15 cellular contexts compared by ENCODE assay signal in genomic region chr18:62413189-62413588, GRCh38.
DNase-seq lines count a peak whose midpoint lies in the region; ATAC-seq and TF ChIP-seq lines count a peak whose summit lies in the region.
"Had no signal": no experiment of that assay in that cellular context is flagged by ENCODE, and none has a peak within 500 bp of the region (broad histone marks: within the 10 kb centered on the region; RNA-seq: fewer than 3 reads in every experiment).

No MANE protein-coding gene starts in this region.

- peak in 3 of 4 donors; percentile 26 to 66 (median 53) for ATAC-seq in heart left ventricle
- peak in 6 of 8 donors; percentile 33 to 74 (median 54) for ATAC-seq in heart right ventricle
- ATAC-seq in upper lobe of right lung, result no peak
- ATAC-seq: CD8-positive, alpha-beta T cell had no signal

- H3K27me3 ChIP-seq in heart left ventricle, result no peaks in the 10 kb centered on the region
- no peaks in the 10 kb centered on the region for H3K27me3 ChIP-seq in heart right ventricle
- H3K27me3 ChIP-seq in upper lobe of right lung, result peaks cover 5% of the 10 kb centered on the region

- TF ChIP-seq CTCF in heart left ventricle (IDR thresholded peaks at IDR 0.05), result no peak
- no peak for TF ChIP-seq CTCF in heart right ventricle (IDR thresholded peaks at IDR 0.05)
- TF ChIP-seq CTCF in upper lobe of right lung (IDR thresholded peaks at IDR 0.05), result no peak

- 27 to 54% (median 33%) methylated on average over 1 of the region's 1 CpG for WGBS in heart left ventricle, 4 donors
- 32 to 43% methylated on average over 1 of the region's 1 CpG for WGBS in heart right ventricle, 2 donors

- DNase-seq in NCI-H2171 treated with DMSO at 0.1 percent for 48 hours (lab: John Stamatoyannopoulos, UW), result peak; percentile 74
- DNase-seq in NCI-H2171 (lab: John Stamatoyannopoulos, UW), result no peak
- no peak for DNase-seq in heart left ventricle
- DNase-seq in cardiac septum (ENCODE audit: low spot score), result no peak
- no peak for DNase-seq in heart right ventricle
- DNase-seq in stimulated activated CD4-positive, alpha-beta T cell treated with anti-CD3 and anti-CD28 coated beads, Interleukin-4, amount 100 ng/mL, for 24 hours, result no peak
- DNase-seq in DMS 273 treated with DMSO at 0.1 percent for 48 hours (lab: John Stamatoyannopoulos, UW), result no peak
- DNase-seq in upper lobe of right lung, result no peak
- DNase-seq: CD8-positive, alpha-beta T cell; COR-L47; DMS53; GF-D8; HCEC 1CT had no signal

- intact Hi-C loops in heart left ventricle (cut with DNase I), result no loop called here
- intact Hi-C loops in cardiac septum (cut with DNase I), result no loop called here
- intact Hi-C loops in heart right ventricle (cut with DNase I), result no loop called here
- intact Hi-C loops in upper lobe of right lung (cut with DNase I), result no loop called here

- H3K4me1 ChIP-seq in heart left ventricle, result peaks cover 0 to 5% (median 0%) of the 10 kb centered on the region in 12 donors
- H3K4me1 ChIP-seq in heart right ventricle, result peaks cover 0 to 9% (median 0%) of the 10 kb centered on the region in 9 donors
- H3K4me1 ChIP-seq in upper lobe of right lung, result no peaks in the 10 kb centered on the region

- H3K4me3 ChIP-seq in heart left ventricle, result no peak overlapping the region
- no peak overlapping the region for H3K4me3 ChIP-seq in heart right ventricle
- no peak overlapping the region for H3K4me3 ChIP-seq in upper lobe of right lung

- no peaks in the 10 kb centered on the region for H3K36me3 ChIP-seq in heart left ventricle
- no peaks in the 10 kb centered on the region for H3K36me3 ChIP-seq in heart right ventricle
- no peaks in the 10 kb centered on the region for H3K36me3 ChIP-seq in upper lobe of right lung

- no peak for TF ChIP-seq POLR2A in heart left ventricle (IDR thresholded peaks at IDR 0.05)

- no peak overlapping the region for H3K27ac ChIP-seq in heart left ventricle
- H3K27ac ChIP-seq in heart right ventricle, result peak overlapping the region in 2 of 10 donors; percentile 34 to 53
- H3K27ac ChIP-seq in upper lobe of right lung, result no peak overlapping the region
- H3K27ac ChIP-seq: 22Rv1, HL-60 had no signal

- H3K9me3 ChIP-seq in heart left ventricle (peaks cover 0 to 6% (median 0%) of the 10 kb centered on the region in 12 donors), heart right ventricle (peaks cover 0 to 11% (median 0%) of the 10 kb centered on the region in 11 donors), upper lobe of right lung (no peaks in the 10 kb centered on the region)
